Comparison of ENCODE assay signal across 1 cellular context in genomic region chr13:33264620-33264978, GRCh38.
TF ChIP-seq lines count a peak whose summit lies in the region.

No MANE protein-coding gene starts in this region.

TF ChIP-seq in HepG2, 621 proteins besides CTCF, POLR2A, EP300 and RAD21:
- TF ChIP-seq RBM22 (optimal IDR thresholded peaks at IDR 0.05; ENCODE audit: low read length): peak; percentile 2
- TF ChIP-seq, protein P1, sequence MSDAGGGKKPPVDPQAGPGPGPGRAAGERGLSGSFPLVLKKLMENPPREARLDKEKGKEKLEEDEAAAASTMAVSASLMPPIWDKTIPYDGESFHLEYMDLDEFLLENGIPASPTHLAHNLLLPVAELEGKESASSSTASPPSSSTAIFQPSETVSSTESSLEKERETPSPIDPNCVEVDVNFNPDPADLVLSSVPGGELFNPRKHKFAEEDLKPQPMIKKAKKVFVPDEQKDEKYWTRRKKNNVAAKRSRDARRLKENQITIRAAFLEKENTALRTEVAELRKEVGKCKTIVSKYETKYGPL (CRISPR knock-in tag; IDR thresholded peaks at IDR 0.05): no peak
- no peak for TF ChIP-seq ZGPAT (CRISPR knock-in tag; IDR thresholded peaks at IDR 0.05)
- TF ChIP-seq MAFF (IDR thresholded peaks at IDR 0.05; ENCODE audit: low read depth, low read length): peak; percentile 62
- no peak for TF ChIP-seq ZNF224 (CRISPR knock-in tag; IDR thresholded peaks at IDR 0.05)
- TF ChIP-seq ZNF605 (CRISPR knock-in tag; IDR thresholded peaks at IDR 0.05): no peak
- no peak for TF ChIP-seq ZNF580 (CRISPR knock-in tag; IDR thresholded peaks at IDR 0.05; ENCODE audit: borderline replicate concordance, low read depth)
- no peak for TF ChIP-seq ATM (IDR thresholded peaks at IDR 0.05; ENCODE audit: borderline replicate concordance)
- TF ChIP-seq, protein P2, sequence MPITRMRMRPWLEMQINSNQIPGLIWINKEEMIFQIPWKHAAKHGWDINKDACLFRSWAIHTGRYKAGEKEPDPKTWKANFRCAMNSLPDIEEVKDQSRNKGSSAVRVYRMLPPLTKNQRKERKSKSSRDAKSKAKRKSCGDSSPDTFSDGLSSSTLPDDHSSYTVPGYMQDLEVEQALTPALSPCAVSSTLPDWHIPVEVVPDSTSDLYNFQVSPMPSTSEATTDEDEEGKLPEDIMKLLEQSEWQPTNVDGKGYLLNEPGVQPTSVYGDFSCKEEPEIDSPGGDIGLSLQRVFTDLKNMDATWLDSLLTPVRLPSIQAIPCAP (CRISPR knock-in tag; IDR thresholded peaks at IDR 0.05; ENCODE audit: low read depth): no peak
- peak; percentile 64 to 85 for TF ChIP-seq MAFK (conservative IDR thresholded peaks at IDR 0.05 in 1 of 2, IDR thresholded peaks at IDR 0.05 in 1 of 2; ENCODE audit: low read length in 2 of 2)
- TF ChIP-seq ZNF251 (CRISPR knock-in tag; IDR thresholded peaks at IDR 0.05): no peak
TF ChIP-seq in HepG2: peak in this region for 3.
